ENCODE assay signal across 9 cellular contexts in genomic region chr4:76420901-76421581, GRCh38. TPM values are rescaled to one million over a fixed set of nuclear protein-coding genes. Genes with fewer than 3 reads are reported as not detected.
DNase-seq lines count a peak whose midpoint lies in the region; ATAC-seq, FAIRE-seq and TF ChIP-seq lines count a peak whose summit lies in the region.
"Had no signal": no experiment of that assay in that cellular context is flagged by ENCODE, and none has a peak within 500 bp of the region (broad histone marks: within the 10 kb centered on the region; RNA-seq: fewer than 3 reads in every experiment).

TSS of gene CCDC158 (minus strand) at chr4:76421141. CDS start at chr4:76403207, 17,934 bp downstream.

- peaks cover 0 to 5% of the 10 kb centered on the region in 2 donors for H3K4me1 ChIP-seq in lung (ENCODE audit: control insufficient read depth in 2 of 2, insufficient read depth in 2 of 2, low read length in 2 of 2)

- no peak for DNase-seq in activated naive CD4-positive, alpha-beta T cell treated with anti-CD3 and anti-CD28 coated beads for 36 hours
- no peak for DNase-seq in activated naive CD4-positive, alpha-beta T cell treated with Interleukin-2 at 50 U/mL for 16 hours
- DNase-seq in T47D (ENCODE audit: low read depth in 1 of 2, low spot score in 1 of 2): peak; percentile 47 to 56
- no peak for DNase-seq in lung (ENCODE audit: low spot score)
- DNase-seq in urothelium cell line (ENCODE audit: low spot score): peak; percentile 14
- no peak for DNase-seq in NCI-H1694 treated with DMSO at 0.1 percent for 48 hours (lab: John Stamatoyannopoulos, UW)
- DNase-seq in activated CD4-positive, alpha-beta T cell treated with anti-CD3 and anti-CD28 coated beads, Interleukin-2, amount 50 U/mL, for 4 hours: no peak

- H3K4me3 ChIP-seq in lung: peak within 1 kb of the TSS; percentile 32

- no peaks in the 10 kb centered on the region for H3K27me3 ChIP-seq in lung (ENCODE audit: control insufficient read depth, insufficient read depth)

- H3K4me3 Mint-ChIP-seq in activated naive CD4-positive, alpha-beta T cell treated with anti-CD3 and anti-CD28 coated beads for 36 hours: peak within 1 kb of the TSS; percentile 58

- WGBS in lung, 2 donors: 5 to 7% methylated on average over 36 to 73 of the region's 73 CpGs

- ATAC-seq in lung (ENCODE audit: insufficient read depth, low FRiP score): peak; percentile 53
- ATAC-seq in GM19467 (IDR thresholded peaks at IDR 0.05; ENCODE audit: unreplicated experiment): no peak

- H3K36me3 Mint-ChIP-seq in activated naive CD4-positive, alpha-beta T cell treated with anti-CD3 and anti-CD28 coated beads for 36 hours (ENCODE audit: low read depth): no peaks in the 10 kb centered on the region

- no peaks in the 10 kb centered on the region for H3K9me3 Mint-ChIP-seq in activated naive CD4-positive, alpha-beta T cell treated with anti-CD3 and anti-CD28 coated beads for 36 hours

- no peak for TF ChIP-seq CTCF in lung (IDR thresholded peaks at IDR 0.05; ENCODE audit: control extremely low read depth, extremely low read depth)

- H3K27ac Mint-ChIP-seq in activated naive CD4-positive, alpha-beta T cell treated with anti-CD3 and anti-CD28 coated beads for 36 hours: no peak within 1 kb of the TSS
- H3K27ac Mint-ChIP-seq: progenitor cell of endocrine pancreas had no signal

- H3K27me3 Mint-ChIP-seq in activated naive CD4-positive, alpha-beta T cell treated with anti-CD3 and anti-CD28 coated beads for 36 hours (ENCODE audit: low read depth): peaks cover 23% of the 10 kb centered on the region
- H3K27me3 Mint-ChIP-seq: progenitor cell of endocrine pancreas had no signal

- no peak for FAIRE-seq in urothelium cell line (lab: Jason Lieb, UNC)

- in situ Hi-C loops in T47D (cut with HindIII; ENCODE audit: low pct_unique_long_range_greater_than_20kb, low sequenced_read_pairs): no loop called here

- H3K9me3 ChIP-seq in lung (ENCODE audit: control insufficient read depth in 2 of 2, insufficient read depth in 1 of 2, low read length in 1 of 2): peaks cover 0 to 5% of the 10 kb centered on the region in 2 donors

- no peak within 1 kb of the TSS for H3K27ac ChIP-seq in lung (ENCODE audit: low read depth in 1 of 2, low read length in 1 of 2)

- H3K4me1 Mint-ChIP-seq in activated naive CD4-positive, alpha-beta T cell treated with anti-CD3 and anti-CD28 coated beads for 36 hours (ENCODE audit: low read depth): peaks cover 7% of the 10 kb centered on the region

- no peaks in the 10 kb centered on the region for H3K36me3 ChIP-seq in lung (ENCODE audit: control insufficient read depth in 2 of 2, insufficient read depth in 2 of 2, low read length in 2 of 2)

- CTCF ChIA-PET in activated naive CD4-positive, alpha-beta T cell treated with anti-CD3 and anti-CD28 coated beads for 36 hours (lab: Charles Lee): interaction anchor here (2.2 kb wide), 1 partner anchor 10 kb away, joined by 6 read pairs; no protein-coding TSS in a partner anchor

- intact Hi-C loops in activated naive CD4-positive, alpha-beta T cell treated with anti-CD3 and anti-CD28 coated beads for 36 hours (cut with micrococcal nuclease): no loop called here

RNA-seq across cellular contexts. Expression of gene CCDC158, which starts in this region (rescaled TPM):
- total RNA-seq in activated naive CD4-positive, alpha-beta T cell treated with anti-CD3 and anti-CD28 coated beads for 36 hours: not detected
- total RNA-seq in lung: under 1 TPM; 0.18 to 0.37 TPM
- polyA plus RNA-seq in lung: under 1 TPM; 0.04 to 0.09 TPM
- total RNA-seq: progenitor cell of endocrine pancreas had no signal

Comparison
In these comparisons a context has a peak if more than half of its experiments do, and no peak if none do; other contexts are left out.
1. Peak in ATAC-seq and H3K4me3 ChIP-seq in lung; RNA of the gene not detected or under 1 TPM.
2. DNase-seq: peak in T47D (2 of 2) and urothelium cell line (single experiment); none in activated naive CD4-positive, alpha-beta T cell treated with anti-CD3 and anti-CD28 coated beads for 36 hours (single experiment), activated naive CD4-positive, alpha-beta T cell treated with Interleukin-2 at 50 U/mL for 16 hours (single experiment), lung (single experiment), NCI-H1694 treated with DMSO at 0.1 percent for 48 hours (single experiment) and activated CD4-positive, alpha-beta T cell treated with anti-CD3 and anti-CD28 coated beads, Interleukin-2, amount 50 U/mL, for 4 hours (0 of 2).